8 cellular contexts compared by ENCODE assay signal in genomic region chr2:37323770-37324535, GRCh38. TPM values are rescaled to one million over a fixed set of nuclear protein-coding genes. Genes with fewer than 3 reads are reported as not detected.
DNase-seq lines count a peak whose midpoint lies in the region; ATAC-seq and TF ChIP-seq lines count a peak whose summit lies in the region.

No MANE protein-coding gene starts in this region.

- peaks cover 9% of the 10 kb centered on the region for H3K36me3 Mint-ChIP-seq in activated naive CD4-positive, alpha-beta T cell treated with anti-CD3 and anti-CD28 coated beads, Interleukin-2, amount 10 ng/mL, durations not matched to agents 7 days and 5 days

- intact Hi-C loops in heart left ventricle (cut with DNase I), result loop anchor here in 1 of 10 donors (5.0 kb wide), 1 partner anchor 82 kb away; no protein-coding TSS in a partner anchor

- 3 to 4% (median 3%) methylated on average over 28 to 62 of the region's 62 CpGs for WGBS in heart left ventricle, 4 donors

- H3K36me3 ChIP-seq in Peyer's patch, result no peaks in the 10 kb centered on the region
- H3K36me3 ChIP-seq in heart left ventricle, result no peaks in the 10 kb centered on the region

- no peak for TF ChIP-seq CTCF in Peyer's patch (IDR thresholded peaks at IDR 0.05)
- TF ChIP-seq CTCF in heart left ventricle (IDR thresholded peaks at IDR 0.05), result peak in 1 of 12 donors; percentile 4

- H3K9me3 ChIP-seq in Peyer's patch (no peaks in the 10 kb centered on the region), heart left ventricle (no peaks in the 10 kb centered on the region)

- peaks cover 38% of the 10 kb centered on the region for H3K27me3 Mint-ChIP-seq in activated naive CD4-positive, alpha-beta T cell treated with anti-CD3 and anti-CD28 coated beads, Interleukin-2, amount 10 ng/mL, durations not matched to agents 7 days and 5 days

- H3K27ac Mint-ChIP-seq in activated naive CD4-positive, alpha-beta T cell treated with anti-CD3 and anti-CD28 coated beads, Interleukin-2, amount 10 ng/mL, durations not matched to agents 7 days and 5 days, result peak overlapping the region; percentile 80

- ATAC-seq in HG03025 (IDR thresholded peaks at IDR 0.05; ENCODE audit: low FRiP score, unreplicated experiment), result peak; percentile 21
- peak; percentile 20 to 47 (median 37) for ATAC-seq in heart left ventricle

- peak overlapping the region; percentile 81 to 98 (median 92) for H3K4me3 ChIP-seq in Peyer's patch
- peak overlapping the region; percentile 66 to 95 (median 84) for H3K4me3 ChIP-seq in heart left ventricle

- CTCF ChIA-PET in activated naive CD4-positive, alpha-beta T cell treated with anti-CD3 and anti-CD28 coated beads, Interleukin-2, amount 10 ng/mL, durations not matched to agents 7 days and 5 days (lab: Charles Lee), result interaction anchor here (1.0 kb wide), 1 partner anchor 543 kb away, joined by 3 read pairs; no protein-coding TSS in a partner anchor

- H3K4me1 ChIP-seq in Peyer's patch, result peaks cover 0 to 19% (median 1%) of the 10 kb centered on the region in 4 donors
- peaks cover 6 to 56% (median 30%) of the 10 kb centered on the region in 12 donors for H3K4me1 ChIP-seq in heart left ventricle

- TF ChIP-seq POLR2A in Peyer's patch (IDR thresholded peaks at IDR 0.05) (no peak), heart left ventricle (IDR thresholded peaks at IDR 0.05) (no peak)

- H3K4me3 Mint-ChIP-seq in activated naive CD4-positive, alpha-beta T cell treated with anti-CD3 and anti-CD28 coated beads, Interleukin-2, amount 10 ng/mL, durations not matched to agents 7 days and 5 days, result peak overlapping the region; percentile 94

- H3K27ac ChIP-seq in Peyer's patch (peak overlapping the region; percentile 83 to 93 (median 91)), heart left ventricle (peak overlapping the region; percentile 52 to 93 (median 89))

- H3K9me3 Mint-ChIP-seq in activated naive CD4-positive, alpha-beta T cell treated with anti-CD3 and anti-CD28 coated beads, Interleukin-2, amount 10 ng/mL, durations not matched to agents 7 days and 5 days, result no peaks in the 10 kb centered on the region

- DNase-seq in activated T-cell treated with anti-CD3 and anti-CD28 coated beads for 1 hour (ENCODE audit: low read depth) (peak; percentile 30), activated T-cell treated with anti-CD3 and anti-CD28 coated beads for 4 hours (no peak), Peyer's patch (peak; percentile 50 to 72 (median 62)), heart left ventricle (peak in 3 of 5 donors; percentile 29 to 37 (median 30)), pons (ENCODE audit: low spot score) (peak; percentile 40), SIG-M5 (lab: John Stamatoyannopoulos, UW) (no peak)
- peak; percentile 47 for DNase-seq in activated naive CD4-positive, alpha-beta T cell treated with anti-CD3 and anti-CD28 coated beads, Interleukin-2, amount 10 ng/mL, durations not matched to agents 7 days and 5 days

- no peaks in the 10 kb centered on the region for H3K27me3 ChIP-seq in Peyer's patch
- no peaks in the 10 kb centered on the region for H3K27me3 ChIP-seq in heart left ventricle

- H3K4me1 Mint-ChIP-seq in activated naive CD4-positive, alpha-beta T cell treated with anti-CD3 and anti-CD28 coated beads, Interleukin-2, amount 10 ng/mL, durations not matched to agents 7 days and 5 days, result peaks cover 35% of the 10 kb centered on the region

RNA-seq across cellular contexts. Expression of gene PRKD3, which starts 0.7 kb away (rescaled TPM):
- total RNA-seq in Peyer's patch, result 10 to 100 TPM in 3 of 4 donors, 1 to 10 TPM in 1; 9.5 to 80.0 (median 20.3) TPM
- 10 to 100 TPM in 8 of 9 donors, 1 to 10 TPM in 1; 9.6 to 24.5 (median 12.5) TPM for total RNA-seq in heart left ventricle
- polyA plus RNA-seq in heart left ventricle, result 1 to 10 TPM; 3.4 to 7.6 TPM

RNA-seq across cellular contexts. Expression of gene QPCT, which starts 20.5 kb away (rescaled TPM):
- total RNA-seq in Peyer's patch (1 to 10 TPM in 1 of 4 donors, under 1 TPM in 2, not detected in 1; 0.66 to 1.6 (median 0.88) TPM), heart left ventricle (1 to 10 TPM; 1.5 to 7.2 (median 2.8) TPM)
- polyA plus RNA-seq in heart left ventricle, result 1 to 10 TPM; 1.3 to 4.0 TPM

Comparison
In these comparisons a context has a peak if more than half of its experiments do, and no peak if none do; other contexts are left out.
1. DNase-seq: peak in activated T-cell treated with anti-CD3 and anti-CD28 coated beads for 1 hour (single experiment), Peyer's patch (3 of 3), activated naive CD4-positive, alpha-beta T cell treated with anti-CD3 and anti-CD28 coated beads, Interleukin-2, amount 10 ng/mL, durations not matched to agents 7 days and 5 days (single experiment), heart left ventricle (3 of 5) and pons (single experiment); none in activated T-cell treated with anti-CD3 and anti-CD28 coated beads for 4 hours (single experiment) and SIG-M5 (single experiment).